Comparison of ENCODE assay signal across 21 cellular contexts in the genomic region with DNA sequence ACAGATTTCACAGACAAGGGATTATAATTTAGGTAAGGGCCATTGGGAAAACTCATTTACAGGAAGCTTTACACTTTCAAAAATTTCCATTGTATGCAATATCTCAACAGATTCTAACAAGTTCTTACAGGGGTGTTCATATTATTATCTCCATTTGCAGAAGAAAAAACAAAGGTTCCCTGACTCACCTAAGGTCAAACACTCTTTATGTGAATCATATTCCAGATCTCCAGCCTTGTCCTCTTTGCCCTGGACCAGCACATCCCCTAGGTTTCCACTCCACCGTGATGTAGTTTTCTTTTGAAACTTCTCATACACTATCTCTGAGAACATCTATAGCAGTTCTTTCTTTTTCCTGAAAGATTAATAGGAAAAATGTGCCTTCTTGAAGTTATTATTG.
DNase-seq lines count a peak whose midpoint lies in the region; ATAC-seq, FAIRE-seq and TF ChIP-seq lines count a peak whose summit lies in the region.
"Had no signal": no experiment of that assay in that cellular context is flagged by ENCODE, and none has a peak within 500 bp of the region (broad histone marks: within the 10 kb centered on the region; RNA-seq: fewer than 3 reads in every experiment).

No MANE protein-coding gene starts in this region.

- H4K20me1 ChIP-seq in PC-9 (ENCODE audit: insufficient read depth) (no peaks in the 10 kb centered on the region), keratinocyte (ENCODE audit: control insufficient read depth, extremely low read depth, insufficient read depth, low read length) (no peaks in the 10 kb centered on the region)
- H4K20me1 ChIP-seq: BLaER1 treated with 17β-estradiol and CSF1 and Interleukin-3, amounts not matched to agents 10 nM and 100 nM had no signal

- peak; percentile 51 for FAIRE-seq in keratinocyte (lab: Jason Lieb, UNC)
- FAIRE-seq: A549, D721Med, H54 had no signal

- no peaks in the 10 kb centered on the region for H3K36me3 Mint-ChIP-seq in effector memory CD8-positive, alpha-beta T cell (ENCODE audit: insufficient read depth)

- H3K9me3 Mint-ChIP-seq in effector memory CD8-positive, alpha-beta T cell: no peaks in the 10 kb centered on the region
- H3K9me3 Mint-ChIP-seq: CD4-positive, alpha-beta T cell had no signal

- H2AFZ ChIP-seq in PC-9 (0 out of 2 replicates have a peak overlapping the region, but pooled peaks have one; percentile 22), keratinocyte (ENCODE audit: control insufficient read depth, low read length) (peak overlapping the region; percentile 52)

- no peak overlapping the region for H3K4me3 Mint-ChIP-seq in effector memory CD8-positive, alpha-beta T cell
- H3K4me3 Mint-ChIP-seq: CD4-positive, alpha-beta T cell had no signal

- H3K79me2 ChIP-seq in PC-9 (ENCODE audit: low read depth): no peaks in the 10 kb centered on the region
- H3K79me2 ChIP-seq in keratinocyte (ENCODE audit: control insufficient read depth, insufficient read depth, low read length): no peaks in the 10 kb centered on the region

- H3F3A ChIP-seq in PC-9 (ENCODE audit: insufficient read depth, low read depth): peaks cover 5% of the 10 kb centered on the region; the same call in 1 of the 2 replicates

- H3K27ac ChIP-seq in PC-9 (0 out of 2 replicates have a peak overlapping the region, but pooled peaks have one; percentile 18), keratinocyte (ENCODE audit: control insufficient read depth, insufficient read depth, low read length) (peak overlapping the region; percentile 4)
- H3K27ac ChIP-seq: A549; BLaER1 treated with 17β-estradiol and CSF1 and Interleukin-3, amounts not matched to agents 10 nM and 100 nM; Peyer's patch had no signal

- H3K27me3 ChIP-seq in PC-9 (ENCODE audit: insufficient read depth, low read depth): no peaks in the 10 kb centered on the region
- no peaks in the 10 kb centered on the region for H3K27me3 ChIP-seq in keratinocyte (ENCODE audit: control insufficient read depth, extremely low read depth, insufficient read depth, low read length)
- H3K27me3 ChIP-seq: BLaER1 treated with 17β-estradiol and CSF1 and Interleukin-3, amounts not matched to agents 10 nM and 100 nM; Peyer's patch had no signal

- peak overlapping the region; percentile 27; the same call in 1 of the 2 replicates for H3K4me2 ChIP-seq in PC-9
- peak overlapping the region; percentile 17 for H3K4me2 ChIP-seq in keratinocyte (ENCODE audit: control insufficient read depth, extremely low read depth, insufficient read depth, low read depth, low read length)
- H3K4me2 ChIP-seq: A549; BLaER1 treated with 17β-estradiol and CSF1 and Interleukin-3, amounts not matched to agents 10 nM and 100 nM; SK-N-SH had no signal

- no TSS peak for BruUV-seq in PC-9 (replicated peaks; lab: Mats Ljungman, UMichigan)

- no peaks in the 10 kb centered on the region for H3K9me2 ChIP-seq in PC-9 (ENCODE audit: insufficient read depth)
- H3K9me2 ChIP-seq: SK-N-SH had no signal

- no peak for ATAC-seq in effector memory CD8-positive, alpha-beta T cell (replicated peaks)
- ATAC-seq: A549 had no signal

- dilution Hi-C loops in keratinocyte (cut with MboI; ENCODE audit: extremely low pct_ligation_motif_present, low sequenced_read_pairs): no loop called here

- no peak overlapping the region for H3K4me3 ChIP-seq in PC-9
- H3K4me3 ChIP-seq in choroid plexus epithelial cell (ENCODE audit: low read depth, low read length): no peak overlapping the region
- no peak overlapping the region for H3K4me3 ChIP-seq in keratinocyte (ENCODE audit: control insufficient read depth in 2 of 3, extremely low read depth in 1 of 3, insufficient read depth in 2 of 3, low read depth in 1 of 3, low read length in 3 of 3)
- H3K4me3 ChIP-seq: A549; BLaER1 treated with 17β-estradiol and CSF1 and Interleukin-3, amounts not matched to agents 10 nM and 100 nM; Peyer's patch had no signal

- POLR2A ChIA-PET in PC-9 (lab: Charles Lee; ENCODE audit: unreplicated experiment): no interaction called here

- no peaks in the 10 kb centered on the region for H3K9me3 ChIP-seq in PC-9 (ENCODE audit: insufficient read depth, low read depth)
- no peaks in the 10 kb centered on the region for H3K9me3 ChIP-seq in keratinocyte (ENCODE audit: control insufficient read depth, low read depth, low read length)
- H3K9me3 ChIP-seq: A549, Peyer's patch, SK-N-SH had no signal

- H3K27ac Mint-ChIP-seq in effector memory CD8-positive, alpha-beta T cell: peak overlapping the region in 1 of 2 donors; percentile 14
- H3K27ac Mint-ChIP-seq: CD4-positive, alpha-beta T cell had no signal

- H3K4me1 Mint-ChIP-seq in effector memory CD8-positive, alpha-beta T cell (ENCODE audit: low read depth in 2 of 2): no peaks in the 10 kb centered on the region

- DNase-seq in HPDE6-E6E7 (ENCODE audit: extremely low spot score) (peak; percentile 62), PC-9 (no peak), choroid plexus epithelial cell (ENCODE audit: low read depth) (peak; percentile 13), keratinocyte (ENCODE audit: low read depth, low spot score) (no peak), NOMO-1 (lab: John Stamatoyannopoulos, UW; ENCODE audit: unreplicated experiment in 2 of 2) (no peak), KG1 (lab: John Stamatoyannopoulos, UW) (no peak)
- no peak for DNase-seq in effector memory CD8-positive, alpha-beta T cell
- DNase-seq: AML-193; CD4-positive, alpha-beta T cell; Karpas-422; MV-4-11; NCI-H2029; NCI-H2227 treated with DMSO at 0.1 percent for 48 hours; NCI-H510A; NCI-H69; Peyer's patch; SK-N-SH had no signal

- no peaks in the 10 kb centered on the region for H3K9me1 ChIP-seq in keratinocyte (ENCODE audit: control insufficient read depth, extremely low read depth, insufficient read depth, low read length)

- no peak for TF ChIP-seq CTCF in PC-9 (conservative IDR thresholded peaks at IDR 0.05)
- no peak for TF ChIP-seq CTCF in choroid plexus epithelial cell (conservative IDR thresholded peaks at IDR 0.05; ENCODE audit: low read depth, low read length)
- no peak for TF ChIP-seq CTCF in keratinocyte (optimal IDR thresholded peaks at IDR 0.05 in 1 of 3, IDR thresholded peaks at IDR 0.05 in 1 of 3, conservative IDR thresholded peaks at IDR 0.05 in 1 of 3; ENCODE audit: extremely low read depth in 1 of 3, insufficient read depth in 2 of 3, low read length in 3 of 3)

- CTCF ChIA-PET in PC-9 (lab: Charles Lee): no interaction called here

- no peak overlapping the region for H3K9ac ChIP-seq in keratinocyte (ENCODE audit: control insufficient read depth, extremely low read depth, insufficient read depth, low read length)
- H3K9ac ChIP-seq: BLaER1 treated with 17β-estradiol and CSF1 and Interleukin-3, amounts not matched to agents 10 nM and 100 nM; SK-N-SH had no signal

- intact Hi-C loops in PC-9 (cut with micrococcal nuclease; ENCODE audit: unreplicated experiment): no loop called here

- peaks cover 0 to 7% of the 10 kb centered on the region in 2 donors for H3K27me3 Mint-ChIP-seq in effector memory CD8-positive, alpha-beta T cell
- H3K27me3 Mint-ChIP-seq: CD4-positive, alpha-beta T cell had no signal

- H3K4me1 ChIP-seq in PC-9 (replicated peaks; ENCODE audit: insufficient read depth): peaks cover 11% of the 10 kb centered on the region; the same call in 1 of the 2 replicates
- H3K4me1 ChIP-seq in keratinocyte (ENCODE audit: control insufficient read depth, extremely low read depth, insufficient read depth, low read length): peaks cover 8% of the 10 kb centered on the region
- H3K4me1 ChIP-seq: BLaER1 treated with 17β-estradiol and CSF1 and Interleukin-3, amounts not matched to agents 10 nM and 100 nM; Peyer's patch had no signal

- H3K36me3 ChIP-seq in PC-9 (ENCODE audit: low read depth) (no peaks in the 10 kb centered on the region), keratinocyte (ENCODE audit: control insufficient read depth in 2 of 2, extremely low read depth in 1 of 2, insufficient read depth in 2 of 2, low read length in 2 of 2) (no peaks in the 10 kb centered on the region)
- H3K36me3 ChIP-seq: BLaER1 treated with 17β-estradiol and CSF1 and Interleukin-3, amounts not matched to agents 10 nM and 100 nM; Peyer's patch had no signal

Comparison
In these comparisons a context has a peak if more than half of its experiments do, and no peak if none do; other contexts are left out.
1. DNase-seq: peak in HPDE6-E6E7 (single experiment) and choroid plexus epithelial cell (single experiment); none in PC-9 (0 of 2), keratinocyte (single experiment), effector memory CD8-positive, alpha-beta T cell (0 of 3), NOMO-1 (0 of 2) and KG1 (single experiment).